In genomic region chr7:92245487-92246362, GRCh38 we compare ENCODE assay signal across 8 cellular contexts. TPM values are rescaled to one million over a fixed set of nuclear protein-coding genes. Genes with fewer than 3 reads are reported as not detected.
DNase-seq lines count a peak whose midpoint lies in the region; ATAC-seq and TF ChIP-seq lines count a peak whose summit lies in the region.

ANKIB1 (plus strand) TSS chr7:92245974; CDS start chr7:92294979, 49,005 bp downstream.
KRIT1 (minus strand) TSS chr7:92245914; CDS start chr7:92242135, 3,779 bp downstream.

- H3K27ac ChIP-seq in OCI-LY7 (ENCODE audit: low read depth, low read length, poor library complexity, severe bottlenecking) = peak within 1 kb of the TSS; percentile 76

- DNase-seq in DMS 273 treated with DMSO at 0.1 percent for 48 hours (lab: John Stamatoyannopoulos, UW) (peak; percentile 74), HuH-7.5 (ENCODE audit: low spot score) (peak; percentile 73), OCI-LY7 (ENCODE audit: low spot score) (peak; percentile 92), activated T-cell treated with anti-CD3 and anti-CD28 coated beads for 24 hours (ENCODE audit: low read depth) (peak; percentile 83), epithelial cell of esophagus (ENCODE audit: low read depth) (peak; percentile 82), mucosa of descending colon (peak; percentile 89 to 92 (median 90))
- DNase-seq in stimulated activated CD8-positive, alpha-beta memory T cell treated with anti-CD3 and anti-CD28 coated beads, Interleukin-4, amount 100 ng/mL, for 48 hours = peak; percentile 89

- no peaks in the 10 kb centered on the region for H3K9me3 ChIP-seq in OCI-LY7 (ENCODE audit: low read length)
- no peaks in the 10 kb centered on the region for H3K9me3 ChIP-seq in mucosa of descending colon

- ATAC-seq in GM21526 (IDR thresholded peaks at IDR 0.05; ENCODE audit: low FRiP score, unreplicated experiment) = peak; percentile 75
- ATAC-seq in mucosa of descending colon = peak; percentile 95

- CTCF ChIA-PET in OCI-LY7 (lab: Charles Lee; ENCODE audit: unreplicated experiment) = interaction anchor here (1.3 kb wide), 1 partner anchor 37 kb away, joined by 3 read pairs; no protein-coding TSS in a partner anchor

- peaks cover 15% of the 10 kb centered on the region; the same call in 1 of the 2 replicates for H4K20me1 ChIP-seq in OCI-LY7 (ENCODE audit: insufficient read depth, low read length)

- intact Hi-C loops in OCI-LY7 (cut with micrococcal nuclease; ENCODE audit: unreplicated experiment) (loop anchor here (2.0 to 10.0 kb wide), 6 partner anchors 111 to 1521 kb away; partner anchors contain the start of genes AKAP9, CDK6, CYP51A1 and GATAD1), mucosa of descending colon (cut with DNase I, micrococcal nuclease) (no loop called here)

- H3K4me3 ChIP-seq in OCI-LY7 (ENCODE audit: low read depth, low read length, poor library complexity, severe bottlenecking) (peak within 1 kb of the TSS; percentile 89), epithelial cell of esophagus (ENCODE audit: low read length) (peak within 1 kb of the TSS; percentile 80), mucosa of descending colon (peak within 1 kb of the TSS; percentile 65)

- peaks cover 35% of the 10 kb centered on the region for H3K36me3 ChIP-seq in OCI-LY7 (ENCODE audit: insufficient read depth, low read length)
- no peaks in the 10 kb centered on the region for H3K36me3 ChIP-seq in mucosa of descending colon (ENCODE audit: low read depth)

- peak within 1 kb of the TSS; percentile 73 for H2AFZ ChIP-seq in OCI-LY7 (ENCODE audit: low read length)

- peak; percentile 27; the same call in 1 of the 2 replicates for TF ChIP-seq CTCF in OCI-LY7 (conservative IDR thresholded peaks at IDR 0.05; ENCODE audit: low read length)
- no peak for TF ChIP-seq CTCF in epithelial cell of esophagus (IDR thresholded peaks at IDR 0.05; ENCODE audit: insufficient read depth, low read depth, low read length, missing control alignments)
- TF ChIP-seq CTCF in mucosa of descending colon (IDR thresholded peaks at IDR 0.05) = no peak

- POLR2A ChIA-PET in OCI-LY7 (lab: Charles Lee) = interaction anchor here (0.6 to 2.3 kb wide), 13 partner anchors 11 to 306 kb away, joined by 3 to 7 read pairs (median 3); partner anchors contain the start of gene CYP51A1

- peak within 1 kb of the TSS; percentile 91 for H3K4me2 ChIP-seq in OCI-LY7 (ENCODE audit: low read length)

- H3K4me1 ChIP-seq in OCI-LY7 (ENCODE audit: insufficient read depth, low read length, poor library complexity, severe bottlenecking) (peaks cover 23% of the 10 kb centered on the region), mucosa of descending colon (ENCODE audit: low read depth) (peaks cover 17% of the 10 kb centered on the region)

- H3K79me2 ChIP-seq in OCI-LY7 (ENCODE audit: insufficient read depth, low read depth, low read length) = peaks cover 78% of the 10 kb centered on the region

- H3K9me2 ChIP-seq in OCI-LY7 (ENCODE audit: insufficient read depth, low read length) = no peaks in the 10 kb centered on the region

- BruUV-seq in OCI-LY7 (replicated peaks; lab: Mats Ljungman, UMichigan) = no TSS peak

RNA-seq across cellular contexts. Expression of gene ANKIB1, which starts in this region (rescaled TPM):
- total RNA-seq in OCI-LY7 (2014; rRNA removed; shearing (Covaris generic)) = 15.4 and 25.3 TPM in 2 replicates
- total RNA-seq in OCI-LY7 (2022) = 42.3 and 51.6 TPM in 2 replicates
- total RNA-seq in mucosa of descending colon = 10 to 100 TPM; 34.7 to 74.8 (median 40.9) TPM

RNA-seq across cellular contexts. Expression of gene KRIT1, which starts in this region (rescaled TPM):
- 35.7 and 50.0 TPM in 2 replicates for total RNA-seq in OCI-LY7 (2014; rRNA removed; shearing (Covaris generic))
- total RNA-seq in OCI-LY7 (2022) (44.5 and 44.8 TPM in 2 replicates), mucosa of descending colon (10 to 100 TPM; 34.9 to 45.9 (median 37.9) TPM)

Comparison
In these comparisons a context has a peak if more than half of its experiments do, and no peak if none do; other contexts are left out.
1. Peak in every context shown above with its lines: DNase-seq, ATAC-seq, H3K4me3 ChIP-seq and H3K27ac ChIP-seq.